Comparison of ENCODE assay signal across 1 cellular context in genomic region chr11:2702771-2703486, GRCh38.
TF ChIP-seq lines count a peak whose summit lies in the region.

No MANE protein-coding gene starts in this region.

TF ChIP-seq in GM23338, 12 proteins besides CTCF, POLR2A, EP300 and RAD21 (continued from another document):
- TF ChIP-seq, protein P1, sequence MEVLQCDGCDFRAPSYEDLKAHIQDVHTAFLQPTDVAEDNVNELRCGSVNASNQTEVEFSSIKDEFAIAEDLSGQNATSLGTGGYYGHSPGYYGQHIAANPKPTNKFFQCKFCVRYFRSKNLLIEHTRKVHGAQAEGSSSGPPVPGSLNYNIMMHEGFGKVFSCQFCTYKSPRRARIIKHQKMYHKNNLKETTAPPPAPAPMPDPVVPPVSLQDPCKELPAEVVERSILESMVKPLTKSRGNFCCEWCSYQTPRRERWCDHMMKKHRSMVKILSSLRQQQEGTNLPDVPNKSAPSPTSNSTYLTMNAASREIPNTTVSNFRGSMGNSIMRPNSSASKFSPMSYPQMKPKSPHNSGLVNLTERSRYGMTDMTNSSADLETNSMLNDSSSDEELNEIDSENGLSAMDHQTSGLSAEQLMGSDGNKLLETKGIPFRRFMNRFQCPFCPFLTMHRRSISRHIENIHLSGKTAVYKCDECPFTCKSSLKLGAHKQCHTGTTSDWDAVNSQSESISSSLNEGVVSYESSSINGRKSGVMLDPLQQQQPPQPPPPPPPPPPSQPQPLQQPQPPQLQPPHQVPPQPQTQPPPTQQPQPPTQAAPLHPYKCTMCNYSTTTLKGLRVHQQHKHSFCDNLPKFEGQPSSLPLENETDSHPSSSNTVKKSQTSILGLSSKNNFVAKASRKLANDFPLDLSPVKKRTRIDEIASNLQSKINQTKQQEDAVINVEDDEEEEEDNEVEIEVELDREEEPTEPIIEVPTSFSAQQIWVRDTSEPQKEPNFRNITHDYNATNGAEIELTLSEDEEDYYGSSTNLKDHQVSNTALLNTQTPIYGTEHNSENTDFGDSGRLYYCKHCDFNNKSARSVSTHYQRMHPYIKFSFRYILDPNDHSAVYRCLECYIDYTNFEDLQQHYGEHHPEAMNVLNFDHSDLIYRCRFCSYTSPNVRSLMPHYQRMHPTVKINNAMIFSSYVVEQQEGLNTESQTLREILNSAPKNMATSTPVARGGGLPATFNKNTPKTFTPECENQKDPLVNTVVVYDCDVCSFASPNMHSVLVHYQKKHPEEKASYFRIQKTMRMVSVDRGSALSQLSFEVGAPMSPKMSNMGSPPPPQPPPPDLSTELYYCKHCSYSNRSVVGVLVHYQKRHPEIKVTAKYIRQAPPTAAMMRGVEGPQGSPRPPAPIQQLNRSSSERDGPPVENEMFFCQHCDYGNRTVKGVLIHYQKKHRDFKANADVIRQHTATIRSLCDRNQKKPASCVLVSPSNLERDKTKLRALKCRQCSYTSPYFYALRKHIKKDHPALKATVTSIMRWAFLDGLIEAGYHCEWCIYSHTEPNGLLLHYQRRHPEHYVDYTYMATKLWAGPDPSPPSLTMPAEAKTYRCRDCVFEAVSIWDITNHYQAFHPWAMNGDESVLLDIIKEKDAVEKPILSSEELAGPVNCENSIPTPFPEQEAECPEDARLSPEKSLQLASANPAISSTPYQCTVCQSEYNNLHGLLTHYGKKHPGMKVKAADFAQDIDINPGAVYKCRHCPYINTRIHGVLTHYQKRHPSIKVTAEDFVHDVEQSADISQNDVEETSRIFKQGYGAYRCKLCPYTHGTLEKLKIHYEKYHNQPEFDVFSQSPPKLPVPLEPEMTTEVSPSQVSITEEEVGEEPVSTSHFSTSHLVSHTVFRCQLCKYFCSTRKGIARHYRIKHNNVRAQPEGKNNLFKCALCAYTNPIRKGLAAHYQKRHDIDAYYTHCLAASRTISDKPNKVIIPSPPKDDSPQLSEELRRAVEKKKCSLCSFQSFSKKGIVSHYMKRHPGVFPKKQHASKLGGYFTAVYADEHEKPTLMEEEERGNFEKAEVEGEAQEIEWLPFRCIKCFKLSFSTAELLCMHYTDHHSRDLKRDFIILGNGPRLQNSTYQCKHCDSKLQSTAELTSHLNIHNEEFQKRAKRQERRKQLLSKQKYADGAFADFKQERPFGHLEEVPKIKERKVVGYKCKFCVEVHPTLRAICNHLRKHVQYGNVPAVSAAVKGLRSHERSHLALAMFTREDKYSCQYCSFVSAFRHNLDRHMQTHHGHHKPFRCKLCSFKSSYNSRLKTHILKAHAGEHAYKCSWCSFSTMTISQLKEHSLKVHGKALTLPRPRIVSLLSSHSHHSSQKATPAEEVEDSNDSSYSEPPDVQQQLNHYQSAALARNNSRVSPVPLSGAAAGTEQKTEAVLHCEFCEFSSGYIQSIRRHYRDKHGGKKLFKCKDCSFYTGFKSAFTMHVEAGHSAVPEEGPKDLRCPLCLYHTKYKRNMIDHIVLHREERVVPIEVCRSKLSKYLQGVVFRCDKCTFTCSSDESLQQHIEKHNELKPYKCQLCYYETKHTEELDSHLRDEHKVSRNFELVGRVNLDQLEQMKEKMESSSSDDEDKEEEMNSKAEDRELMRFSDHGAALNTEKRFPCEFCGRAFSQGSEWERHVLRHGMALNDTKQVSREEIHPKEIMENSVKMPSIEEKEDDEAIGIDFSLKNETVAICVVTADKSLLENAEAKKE (CRISPR knock-in tag; IDR thresholded peaks at IDR 0.05): no peak
- no peak for TF ChIP-seq EZH2 (IDR thresholded peaks at IDR 0.05; ENCODE audit: low read depth, unreplicated experiment)
- TF ChIP-seq STAT1 (IDR thresholded peaks at IDR 0.05; ENCODE audit: unreplicated experiment): no peak
- no peak for TF ChIP-seq EZH2phosphoT487 (IDR thresholded peaks at IDR 0.05; ENCODE audit: unreplicated experiment)
- TF ChIP-seq ETS1 (IDR thresholded peaks at IDR 0.05): no peak
- TF ChIP-seq REST (IDR thresholded peaks at IDR 0.05; ENCODE audit: unreplicated experiment): no peak
- TF ChIP-seq POLR2AphosphoS5 (IDR thresholded peaks at IDR 0.05; ENCODE audit: low read depth): no peak
- TF ChIP-seq JUNB (IDR thresholded peaks at IDR 0.05; ENCODE audit: unreplicated experiment): no peak
- no peak for TF ChIP-seq CREB1 (CRISPR knock-in tag; IDR thresholded peaks at IDR 0.05; ENCODE audit: low read depth)
- TF ChIP-seq ZNF114 (CRISPR knock-in tag; IDR thresholded peaks at IDR 0.05): no peak
